In the genomic region with DNA sequence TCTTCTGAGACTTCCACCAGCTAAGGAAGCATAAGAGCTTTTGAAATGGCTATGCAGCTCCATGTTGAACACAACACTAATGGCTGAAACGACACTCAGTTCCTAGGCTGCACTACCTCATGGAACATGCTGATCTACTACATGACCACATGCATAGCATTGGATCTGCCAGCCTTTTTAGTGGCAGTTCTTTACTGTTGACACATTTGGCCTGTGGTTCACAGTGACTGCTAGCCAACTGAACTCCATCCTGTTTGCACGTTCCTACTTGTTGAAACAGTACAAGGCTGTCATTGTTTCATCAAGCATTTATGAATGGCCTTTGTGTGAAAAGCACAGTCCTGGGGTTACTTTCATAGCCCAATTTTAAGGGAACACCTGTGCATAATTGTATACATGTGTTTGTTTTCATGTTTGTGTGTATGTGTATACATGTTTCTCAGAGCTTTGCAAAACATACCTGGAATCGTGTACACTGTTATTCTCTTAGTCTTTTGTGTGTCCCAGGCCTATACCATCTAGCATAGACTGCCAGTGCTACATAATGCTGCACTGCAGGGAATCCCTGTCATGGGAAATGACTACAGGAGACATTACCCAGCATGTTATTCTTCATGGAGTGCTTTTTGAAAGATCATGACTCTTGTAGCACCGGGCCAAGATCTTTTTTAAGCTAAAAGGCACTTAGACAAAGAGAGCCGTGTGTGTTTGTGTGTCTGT, we compare ENCODE assay signal across 1 cellular context.
TF ChIP-seq lines count a peak whose summit lies in the region.

No MANE protein-coding gene starts in this region.

TF ChIP-seq in IMR-90, 13 proteins besides CTCF, POLR2A, EP300 and RAD21:
- TF ChIP-seq BHLHE40 (IDR thresholded peaks at IDR 0.05; ENCODE audit: low read depth, low read length) (0 out of 2 replicates have a peak, but pooled peaks have one; percentile 20), CEBPB (IDR thresholded peaks at IDR 0.05; ENCODE audit: low read depth, low read length) (no peak), SMC3 (IDR thresholded peaks at IDR 0.05; ENCODE audit: low read depth, low read length) (no peak), MAFK (IDR thresholded peaks at IDR 0.05; ENCODE audit: low read depth, low read length) (no peak), NFE2L2 (IDR thresholded peaks at IDR 0.05; ENCODE audit: low read depth, low read length) (no peak), RFX5 (IDR thresholded peaks at IDR 0.05; ENCODE audit: low read depth, low read length) (no peak), CHD1 (IDR thresholded peaks at IDR 0.05; ENCODE audit: low read depth, low read length) (no peak), MAZ (IDR thresholded peaks at IDR 0.05; ENCODE audit: borderline replicate concordance, low read depth, low read length) (no peak)
- TF ChIP-seq, protein P1, sequence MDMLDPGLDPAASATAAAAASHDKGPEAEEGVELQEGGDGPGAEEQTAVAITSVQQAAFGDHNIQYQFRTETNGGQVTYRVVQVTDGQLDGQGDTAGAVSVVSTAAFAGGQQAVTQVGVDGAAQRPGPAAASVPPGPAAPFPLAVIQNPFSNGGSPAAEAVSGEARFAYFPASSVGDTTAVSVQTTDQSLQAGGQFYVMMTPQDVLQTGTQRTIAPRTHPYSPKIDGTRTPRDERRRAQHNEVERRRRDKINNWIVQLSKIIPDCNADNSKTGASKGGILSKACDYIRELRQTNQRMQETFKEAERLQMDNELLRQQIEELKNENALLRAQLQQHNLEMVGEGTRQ (IDR thresholded peaks at IDR 0.05; ENCODE audit: low read depth, low read length), result no peak
